8 cellular contexts compared by ENCODE assay signal in genomic region chr10:95561200-95562177, GRCh38. TPM values are rescaled to one million over a fixed set of nuclear protein-coding genes. Genes with fewer than 3 reads are reported as not detected.
A peak's percentile ranks its signal among the peaks of the same experiment; 100 is the strongest.
DNase-seq lines count a peak whose midpoint lies in the region; ATAC-seq and TF ChIP-seq lines count a peak whose summit lies in the region.

Gene SORBS1, minus strand, starts transcription at chr10:95561371. Its CDS starts 120,236 bp downstream, at chr10:95441135.

- TF ChIP-seq CTCF in NB4 (IDR thresholded peaks at IDR 0.05; ENCODE audit: low read depth, low read length) (no peak), subcutaneous adipose tissue (IDR thresholded peaks at IDR 0.05; ENCODE audit: low read depth) (no peak)

- TF ChIP-seq POLR2A in NB4 (IDR thresholded peaks at IDR 0.05; ENCODE audit: extremely low read depth, insufficient read length), result peak; percentile 25

- H3K4me3 ChIP-seq in NB4 (ENCODE audit: low read depth, low read length), result peak within 1 kb of the TSS; percentile 62

- peak; percentile 61 for DNase-seq in GM04503 (ENCODE audit: low read depth)
- DNase-seq in NB4 (ENCODE audit: low read depth), result peak; percentile 97
- DNase-seq in SK-N-DZ (ENCODE audit: low spot score), result peak; percentile 96
- DNase-seq in activated naive CD4-positive, alpha-beta T cell treated with anti-CD3 and anti-CD28 coated beads, Interleukin-2, amount 50 U/mL, for 16 hours, result peak; percentile 75
- peak; percentile 96 for DNase-seq in germinal center (ENCODE audit: low spot score)
- DNase-seq in non-pigmented ciliary epithelial cell (ENCODE audit: low read depth), result peak; percentile 52

- peak; percentile 99 for ATAC-seq in HG02571 (IDR thresholded peaks at IDR 0.05; ENCODE audit: unreplicated experiment)

RNA-seq across cellular contexts. Expression of gene SORBS1, which starts in this region (rescaled TPM):
- polyA plus RNA-seq in SK-N-DZ (2014; cell fraction: cytosol; rRNA removed), result 11.6 and 14.4 TPM in 2 replicates
- 13.0 and 21.5 TPM in 2 replicates for polyA plus RNA-seq in SK-N-DZ (2014; cell fraction: nucleus; rRNA removed)
- total RNA-seq in subcutaneous adipose tissue, result 100 to 1,000 TPM; 460 to 715 (median 623) TPM

Comparison
In these comparisons a context has a peak if more than half of its experiments do, and no peak if none do; other contexts are left out.
1. Peak in every context shown above with its lines: DNase-seq, ATAC-seq and H3K4me3 ChIP-seq.